ENCODE assay signal across 30 cellular contexts in genomic region chr3:133695772-133696171, GRCh38.
"Had no signal": no experiment of that assay in that cellular context is flagged by ENCODE, and none has a peak within 500 bp of the region (broad histone marks: within the 10 kb centered on the region; RNA-seq: fewer than 3 reads in every experiment).

No MANE protein-coding gene starts in this region.

- H3K27me3 ChIP-seq: ascending aorta, breast epithelium, cardiac muscle cell, colonic mucosa, esophagus squamous epithelium had no signal

- DNase-seq: activated CD4-positive, alpha-beta memory T cell treated with anti-CD3 and anti-CD28 coated beads for 36 hours; activated CD4-positive, alpha-beta T cell treated with anti-CD3 and anti-CD28 coated beads for 36 hours; activated CD4-positive, alpha-beta T cell treated with anti-CD3 and anti-CD28 coated beads, Interleukin-2, amount 10 ng/mL, durations not matched to agents 24 days and 14 days; activated CD4-positive, CD25-positive, alpha-beta regulatory T cell; activated CD4-positive, CD25-positive, alpha-beta regulatory T cell treated with anti-CD3 and anti-CD28 coated beads, Interleukin-2, amount 50 U/mL, for 72 hours; activated CD8-positive, alpha-beta memory T cell treated with anti-CD3 and anti-CD28 coated beads, Interleukin-2, amount 10 ng/mL, durations not matched to agents 7 days and 5 days; activated CD8-positive, alpha-beta memory T cell treated with anti-CD3 and anti-CD28 coated beads, Interleukin-2, amount 50 U/mL, for 4 hours; activated CD8-positive, alpha-beta T cell treated with anti-CD3 and anti-CD28 coated beads, Interleukin-2, amount 10 ng/mL, durations not matched to agents 7 days and 5 days; activated gamma-delta T cell; activated naive CD4-positive, alpha-beta T cell; activated naive CD4-positive, alpha-beta T cell treated with anti-CD3 and anti-CD28 coated beads, Interleukin-2, amount 10 ng/mL, durations not matched to agents 7 days and 5 days; activated naive CD8-positive, alpha-beta T cell treated with anti-CD3 and anti-CD28 coated beads, Interleukin-2, amount 10 ng/mL, durations not matched to agents 7 days and 5 days; activated T-cell treated with anti-CD3 and anti-CD28 coated beads, Interleukin-2, amount 50 U/mL, for 1 hour; activated T-cell treated with anti-CD3 and anti-CD28 coated beads, Interleukin-2, amount 50 U/mL, for 72 hours; central memory CD4-positive, alpha-beta T cell; cerebellar nuclear complex; colonic mucosa; effector CD8-positive, alpha-beta T cell; esophagus squamous epithelium; foreskin fibroblast; head of caudate nucleus; T-helper 2 cell had no signal

- H3K27ac ChIP-seq: ascending aorta, breast epithelium, cardiac muscle cell, colonic mucosa, epithelial cell of prostate, esophagus squamous epithelium had no signal

- H3K4me3 ChIP-seq: ascending aorta, breast epithelium, cardiac muscle cell, colonic mucosa, esophagus squamous epithelium had no signal

- H3K36me3 ChIP-seq: ascending aorta, breast epithelium, cardiac muscle cell, colonic mucosa, esophagus squamous epithelium had no signal

- H3K4me1 ChIP-seq: ascending aorta, breast epithelium, colonic mucosa, esophagus squamous epithelium had no signal

- H3K9me3 ChIP-seq: ascending aorta, breast epithelium, colonic mucosa had no signal

- ATAC-seq: activated CD4-positive, alpha-beta T cell treated with anti-CD3 and anti-CD28 coated beads for 36 hours; activated CD8-positive, alpha-beta memory T cell treated with anti-CD3 and anti-CD28 coated beads, Interleukin-2, amount 10 ng/mL, durations not matched to agents 7 days and 5 days; activated CD8-positive, alpha-beta T cell treated with anti-CD3 and anti-CD28 coated beads, Interleukin-2, amount 10 ng/mL, durations not matched to agents 7 days and 5 days; activated naive CD4-positive, alpha-beta T cell treated with anti-CD3 and anti-CD28 coated beads, Interleukin-2, amount 50 U/mL, for 72 hours; activated T-cell treated with anti-CD3 and anti-CD28 coated beads, Interleukin-2, amount 50 U/mL, for 72 hours had no signal

- FAIRE-seq: endometrium, endothelial cell of umbilical vein, frontal cortex had no signal
